ENCODE assay signal across 1 cellular context in genomic region chr15:90889313-90889730, GRCh38.
TF ChIP-seq lines count a peak whose summit lies in the region.

No MANE protein-coding gene starts in this region.

TF ChIP-seq in IMR-90, 13 proteins besides CTCF, POLR2A, EP300 and RAD21:
- TF ChIP-seq RFX5 (IDR thresholded peaks at IDR 0.05; ENCODE audit: low read depth, low read length) (no peak), ELK1 (IDR thresholded peaks at IDR 0.05; ENCODE audit: borderline replicate concordance, low read depth, low read length) (no peak), CHD1 (IDR thresholded peaks at IDR 0.05; ENCODE audit: low read depth, low read length) (no peak), RCOR1 (IDR thresholded peaks at IDR 0.05; ENCODE audit: insufficient replicate concordance, low read length) (no peak), MAZ (IDR thresholded peaks at IDR 0.05; ENCODE audit: borderline replicate concordance, low read depth, low read length) (no peak), USF2 (IDR thresholded peaks at IDR 0.05; ENCODE audit: low read depth, low read length) (no peak), FOS (IDR thresholded peaks at IDR 0.05; ENCODE audit: low read depth, low read length) (no peak), SMC3 (IDR thresholded peaks at IDR 0.05; ENCODE audit: low read depth, low read length) (no peak), NFE2L2 (IDR thresholded peaks at IDR 0.05; ENCODE audit: low read depth, low read length) (no peak), MAFK (IDR thresholded peaks at IDR 0.05; ENCODE audit: low read depth, low read length) (no peak), BHLHE40 (IDR thresholded peaks at IDR 0.05; ENCODE audit: low read depth, low read length) (no peak), MXI1 (IDR thresholded peaks at IDR 0.05; ENCODE audit: borderline replicate concordance, low read depth, low read length) (no peak), CEBPB (IDR thresholded peaks at IDR 0.05; ENCODE audit: low read depth, low read length) (no peak)
TF ChIP-seq in IMR-90: peak in this region for 0.
